In genomic region chr9:127955294-127956015, GRCh38 we compare ENCODE assay signal across 8 cellular contexts. TPM values are rescaled to one million over a fixed set of nuclear protein-coding genes. Genes with fewer than 3 reads are reported as not detected.
A peak's percentile ranks its signal among the peaks of the same experiment; 100 is the strongest.
DNase-seq lines count a peak whose midpoint lies in the region; ATAC-seq and TF ChIP-seq lines count a peak whose summit lies in the region.

No MANE protein-coding gene starts in this region.

- peak overlapping the region; percentile 72 for H2AFZ ChIP-seq in IMR-90 (replicated peaks; ENCODE audit: low read length, poor library complexity)
- H2AFZ ChIP-seq in PC-3 (ENCODE audit: low read length), result peak overlapping the region; percentile 37; the same call in 1 of the 2 replicates

- no peak overlapping the region for H4K8ac ChIP-seq in IMR-90 (ENCODE audit: low read depth in 2 of 2, low read length in 2 of 2)

- BruUV-seq in IMR-90 (replicated peaks; lab: Mats Ljungman, UMichigan) (no TSS peak), PC-3 (replicated peaks; lab: Mats Ljungman, UMichigan) (no TSS peak)

- H3F3A ChIP-seq in PC-3 (ENCODE audit: low read length, unreplicated experiment), result no peaks in the 10 kb centered on the region

- no peaks in the 10 kb centered on the region; the same call in 1 of the 2 replicates for H3K9me3 ChIP-seq in IMR-90 (ENCODE audit: control insufficient read depth, insufficient read depth, low read length)
- H3K9me3 ChIP-seq in PC-3 (ENCODE audit: low read length), result no peaks in the 10 kb centered on the region
- peaks cover 0 to 3% (median 0%) of the 10 kb centered on the region in 11 donors for H3K9me3 ChIP-seq in heart right ventricle
- no peaks in the 10 kb centered on the region for H3K9me3 ChIP-seq in skeletal muscle tissue (ENCODE audit: control insufficient read depth in 3 of 3, low read length in 3 of 3)

- intact Hi-C loops in IMR-90 (cut with micrococcal nuclease) (no loop called here), PC-3 (cut with micrococcal nuclease) (loop anchor here (5.0 kb wide), 1 partner anchor 82 kb away; no protein-coding TSS in a partner anchor), heart right ventricle (cut with DNase I) (loop anchor here in 1 of 10 donors (5.0 kb wide), 1 partner anchor 47 kb away; no protein-coding TSS in a partner anchor)

- no peak overlapping the region for H3K18ac ChIP-seq in IMR-90 (ENCODE audit: low read depth, low read length)

- CTCF ChIA-PET in IMR-90 (lab: Yijun Ruan, JAX), result interaction anchor here (1.1 kb wide), 1 partner anchor 18 kb away, joined by 3 read pairs; the partner anchor contains the start of gene DPM2
- CTCF ChIA-PET in PC-3 (lab: Charles Lee), result interaction anchor here (0.6 to 1.2 kb wide), 3 partner anchors 26 to 162 kb away, joined by 3 to 4 read pairs (median 4); no protein-coding TSS in a partner anchor

- H3K9ac ChIP-seq in IMR-90 (ENCODE audit: low read depth, low read length), result no peak overlapping the region
- H3K9ac ChIP-seq in PC-3 (ENCODE audit: low read length), result peak overlapping the region; percentile 35
- peak overlapping the region; percentile 12 to 82 (median 57) for H3K9ac ChIP-seq in skeletal muscle tissue (ENCODE audit: low read depth in 1 of 3, low read length in 3 of 3)

- H3K79me1 ChIP-seq in IMR-90 (ENCODE audit: low read depth in 1 of 2, low read length in 2 of 2), result peaks cover 7 to 63% of the 10 kb centered on the region in 2 experiments

- H4K20me1 ChIP-seq in IMR-90 (ENCODE audit: insufficient read depth, low read length), result peaks cover 28% of the 10 kb centered on the region
- no peaks in the 10 kb centered on the region for H4K20me1 ChIP-seq in PC-3 (ENCODE audit: low read length)

- H2AK5ac ChIP-seq in IMR-90 (ENCODE audit: low read depth, low read length), result peak overlapping the region; percentile 60; the same call in 1 of the 2 replicates

- no peak overlapping the region for H2BK20ac ChIP-seq in IMR-90 (ENCODE audit: low read depth, low read length)

- no peak overlapping the region; the same call in 1 of the 2 replicates for H3K14ac ChIP-seq in IMR-90 (replicated peaks; ENCODE audit: low read depth, low read length)

- H3K27ac ChIP-seq in IMR-90 (ENCODE audit: insufficient read depth, low read length), result no peak overlapping the region
- peak overlapping the region; percentile 93 for H3K27ac ChIP-seq in PC-3 (ENCODE audit: low read length)
- peak overlapping the region in 9 of 10 donors; percentile 26 to 78 (median 66) for H3K27ac ChIP-seq in heart right ventricle
- peak overlapping the region; percentile 89 for H3K27ac ChIP-seq in skeletal muscle tissue (ENCODE audit: low read depth, low read length)

- H3K27me3 ChIP-seq in IMR-90 (ENCODE audit: control insufficient read depth, insufficient read depth, low read length) (no peaks in the 10 kb centered on the region), PC-3 (ENCODE audit: low read length) (no peaks in the 10 kb centered on the region), heart right ventricle (no peaks in the 10 kb centered on the region), skeletal muscle tissue (ENCODE audit: control insufficient read depth in 3 of 3, insufficient read depth in 3 of 3, low read length in 3 of 3) (no peaks in the 10 kb centered on the region)

- H3K4me1 ChIP-seq in IMR-90 (ENCODE audit: control insufficient read depth, insufficient read depth, low read length) (peaks cover 4% of the 10 kb centered on the region), PC-3 (ENCODE audit: insufficient read depth, low read length) (peaks cover 22% of the 10 kb centered on the region), heart right ventricle (peaks cover 8 to 65% (median 40%) of the 10 kb centered on the region in 9 donors), skeletal muscle tissue (ENCODE audit: control insufficient read depth in 3 of 3, insufficient read depth in 3 of 3, low read length in 3 of 3) (peaks cover 31 to 46% (median 35%) of the 10 kb centered on the region in 3 donors)

- dilution Hi-C loops in IMR-90 (cut with HindIII; ENCODE audit: low sequenced_read_pairs, unreplicated experiment), result no loop called here

- no peak for TF ChIP-seq RAD21 in IMR-90 (IDR thresholded peaks at IDR 0.05; ENCODE audit: low read length)

- no peak overlapping the region; the same call in 1 of the 2 replicates for H3K23ac ChIP-seq in IMR-90 (ENCODE audit: low read depth, low read length)

- in situ Hi-C loops in IMR-90 (cut with MboI; ENCODE audit: low sequenced_read_pairs), result loop anchor here (5.0 kb wide), 1 partner anchor 77 kb away; no protein-coding TSS in a partner anchor

- ATAC-seq in IMR-90 (ENCODE audit: low read depth) (peak; percentile 42), PC-3 (peak; percentile 98), heart right ventricle (peak; percentile 58 to 89 (median 84)), HG03460 (IDR thresholded peaks at IDR 0.05; ENCODE audit: unreplicated experiment) (no peak), HG03039 (IDR thresholded peaks at IDR 0.05; ENCODE audit: unreplicated experiment) (no peak)

- DNase-seq in IMR-90 (peak; percentile 43), PC-3 (peak; percentile 95), heart right ventricle (peak; percentile 38 to 68)
- DNase-seq in activated T-helper 9 cell treated with anti-CD3 and anti-CD28 coated beads, Interleukin-2, amount 50 U/mL, for 16 hours (ENCODE audit: low read depth), result peak; percentile 81

- no peak overlapping the region for H2BK5ac ChIP-seq in IMR-90 (ENCODE audit: low read depth, low read length, poor library complexity, severe bottlenecking)

- H3K56ac ChIP-seq in IMR-90 (ENCODE audit: extremely low read depth, insufficient read depth, low read length), result no peak overlapping the region

- WGBS in IMR-90 (ENCODE audit: extremely low coverage in 2 of 2, insufficient read length in 1 of 2), 2 experiments, result 100% methylated on average over 1 of the region's 12 CpGs; no CpG with 5 or more reads in 1 of the 2 experiments
- 53 to 57% methylated on average over 12 of the region's 12 CpGs for WGBS in heart right ventricle, 2 donors

- POLR2A ChIA-PET in IMR-90 (lab: Charles Lee; ENCODE audit: unreplicated experiment) (no interaction called here), PC-3 (lab: Charles Lee; ENCODE audit: unreplicated experiment) (interaction anchor here (0.6 kb wide), 1 partner anchor 160 kb away, joined by 3 read pairs; no protein-coding TSS in a partner anchor)

- H2BK15ac ChIP-seq in IMR-90 (ENCODE audit: low read depth, low read length), result no peak overlapping the region

- no peak overlapping the region for H3K4ac ChIP-seq in IMR-90 (ENCODE audit: low read depth, low read length)

- H4K5ac ChIP-seq in IMR-90 (ENCODE audit: low read depth, low read length), result no peak overlapping the region

- no peak overlapping the region for H4K91ac ChIP-seq in IMR-90 (ENCODE audit: insufficient read depth, low read depth, low read length)

- H3K4me3 ChIP-seq in IMR-90 (ENCODE audit: insufficient read depth, low read depth, low read length) (no peak overlapping the region), PC-3 (ENCODE audit: low read length) (peak overlapping the region; percentile 44), heart right ventricle (no peak overlapping the region), skeletal muscle tissue (ENCODE audit: low read length in 3 of 3) (peak overlapping the region in 2 of 3 donors; percentile 41 to 56)

- no peak overlapping the region for H2BK120ac ChIP-seq in IMR-90 (ENCODE audit: low read depth, low read length)

- no peak for TF ChIP-seq POLR2A in IMR-90 (IDR thresholded peaks at IDR 0.05; ENCODE audit: low read depth, low read length)

- peaks cover 50% of the 10 kb centered on the region for H3K79me2 ChIP-seq in PC-3 (ENCODE audit: low read length)

- H3K9me1 ChIP-seq in IMR-90 (ENCODE audit: insufficient read depth, low read length), result peaks cover 9% of the 10 kb centered on the region

- TF ChIP-seq CTCF in GM12874 (IDR thresholded peaks at IDR 0.05; ENCODE audit: insufficient read depth, low read depth, low read length), result peak; percentile 59
- TF ChIP-seq CTCF in IMR-90 (conservative IDR thresholded peaks at IDR 0.05; ENCODE audit: low read depth, low read length), result no peak
- TF ChIP-seq CTCF in PC-3 (conservative IDR thresholded peaks at IDR 0.05; ENCODE audit: low read depth, low read length), result peak; percentile 20; the same call in 1 of the 2 replicates
- peak in 8 of 9 donors; percentile 20 to 43 (median 37) for TF ChIP-seq CTCF in heart right ventricle (IDR thresholded peaks at IDR 0.05)

- no peaks in the 10 kb centered on the region for H3K9me2 ChIP-seq in PC-3 (replicated peaks; ENCODE audit: low read length)

- H2AK9ac ChIP-seq in IMR-90 (replicated peaks; ENCODE audit: low read depth, low read length, poor library complexity), result peak overlapping the region; percentile 72

- peaks cover 1% of the 10 kb centered on the region; the same call in 1 of the 2 replicates for H3K36me3 ChIP-seq in IMR-90 (ENCODE audit: control insufficient read depth, insufficient read depth, low read length)
- peaks cover 3% of the 10 kb centered on the region; the same call in 1 of the 2 replicates for H3K36me3 ChIP-seq in PC-3 (ENCODE audit: low read depth, low read length)
- no peaks in the 10 kb centered on the region for H3K36me3 ChIP-seq in heart right ventricle
- H3K36me3 ChIP-seq in skeletal muscle tissue (ENCODE audit: control insufficient read depth in 3 of 3, insufficient read depth in 3 of 3, low read length in 3 of 3), result no peaks in the 10 kb centered on the region

- H3K4me2 ChIP-seq in IMR-90 (ENCODE audit: low read depth, low read length) (no peak overlapping the region), PC-3 (ENCODE audit: low read length) (peak overlapping the region; percentile 80)

RNA-seq across cellular contexts. Expression of gene DPM2, which starts 17.8 kb away (rescaled TPM):
- total RNA-seq in IMR-90 (2012; rRNA removed) (10.8 TPM in 2 replicates), PC-3 (2014; rRNA removed) (32.0 and 33.0 TPM in 2 replicates), heart right ventricle (10 to 100 TPM in 8 of 10 donors, 1 to 10 TPM in 2; 7.2 to 15.4 (median 12.3) TPM), skeletal muscle tissue (7.3 TPM)
- polyA plus RNA-seq in IMR-90 (2012; rRNA removed) (60.6 and 60.9 TPM in 2 replicates), heart right ventricle (10 to 100 TPM; 16.7 to 31.1 TPM)
- polyA plus RNA-seq in IMR-90 (2012; cell fraction: cytosol; rRNA removed), result 40.8 and 52.3 TPM in 2 replicates
- polyA plus RNA-seq in IMR-90 (2012; cell fraction: nucleus; rRNA removed; ENCODE audit: low replicate concordance), result 40.3 and 50.7 TPM in 2 replicates

RNA-seq across cellular contexts. Expression of gene PIP5KL1, which starts 24.9 kb away (rescaled TPM):
- total RNA-seq in IMR-90 (2012; rRNA removed), result 0.28 and 0.36 TPM in 2 replicates
- polyA plus RNA-seq in IMR-90 (2012; rRNA removed), result 2.7 and 3.6 TPM in 2 replicates
- polyA plus RNA-seq in IMR-90 (2012; cell fraction: cytosol; rRNA removed), result 2.5 and 3.4 TPM in 2 replicates
- 22.0 and 36.8 TPM in 2 replicates for polyA plus RNA-seq in IMR-90 (2012; cell fraction: nucleus; rRNA removed; ENCODE audit: low replicate concordance)
- total RNA-seq in PC-3 (2014; rRNA removed), result 5.1 and 5.4 TPM in 2 replicates
- total RNA-seq in heart right ventricle, result under 1 TPM in 7 of 10 donors, not detected in 3; 0.25 to 0.59 (median 0.47) TPM
- polyA plus RNA-seq in heart right ventricle, result under 1 TPM in 1 of 2 donors, not detected in 1; 0.28 TPM
- not detected for total RNA-seq in skeletal muscle tissue

RNA-seq across cellular contexts. Expression of gene EEIG1, which starts 25.3 kb away (rescaled TPM):
- total RNA-seq in IMR-90 (2012; rRNA removed) (1.1 TPM in 2 replicates), PC-3 (2014; rRNA removed) (10.8 and 26.1 TPM in 2 replicates), heart right ventricle (10 to 100 TPM; 11.1 to 33.5 (median 25.1) TPM), skeletal muscle tissue (8.9 TPM)
- polyA plus RNA-seq in IMR-90 (2012; rRNA removed) (17.5 and 23.2 TPM in 2 replicates), heart right ventricle (10 to 100 TPM in 1 of 2 donors, 1 to 10 TPM in 1; 6.7 to 13.0 TPM)
- 10.6 and 14.3 TPM in 2 replicates for polyA plus RNA-seq in IMR-90 (2012; cell fraction: cytosol; rRNA removed)
- polyA plus RNA-seq in IMR-90 (2012; cell fraction: nucleus; rRNA removed; ENCODE audit: low replicate concordance), result 21.3 and 38.9 TPM in 2 replicates

RNA-seq across cellular contexts. Expression of gene ST6GALNAC4, which starts 38.6 kb away (rescaled TPM):
- 11.9 and 12.5 TPM in 2 replicates for total RNA-seq in IMR-90 (2012; rRNA removed)
- polyA plus RNA-seq in IMR-90 (2012; rRNA removed), result 32.9 and 42.2 TPM in 2 replicates
- polyA plus RNA-seq in IMR-90 (2012; cell fraction: cytosol; rRNA removed), result 18.6 and 48.3 TPM in 2 replicates
- polyA plus RNA-seq in IMR-90 (2012; cell fraction: nucleus; rRNA removed; ENCODE audit: low replicate concordance), result 25.4 and 59.2 TPM in 2 replicates
- 26.9 and 27.8 TPM in 2 replicates for total RNA-seq in PC-3 (2014; rRNA removed)
- 10 to 100 TPM; 23.2 to 52.9 (median 33.9) TPM for total RNA-seq in heart right ventricle
- polyA plus RNA-seq in heart right ventricle, result 10 to 100 TPM; 10.8 to 48.6 TPM
- 23.5 TPM for total RNA-seq in skeletal muscle tissue

RNA-seq across cellular contexts. Expression of gene ST6GALNAC6, which starts 56.1 kb away (rescaled TPM):
- 35.3 and 35.7 TPM in 2 replicates for total RNA-seq in IMR-90 (2012; rRNA removed)
- 47.6 and 48.6 TPM in 2 replicates for polyA plus RNA-seq in IMR-90 (2012; rRNA removed)
- 41.6 and 60.0 TPM in 2 replicates for polyA plus RNA-seq in IMR-90 (2012; cell fraction: cytosol; rRNA removed)
- polyA plus RNA-seq in IMR-90 (2012; cell fraction: nucleus; rRNA removed; ENCODE audit: low replicate concordance), result 105 and 190 TPM in 2 replicates
- 8.5 and 14.5 TPM in 2 replicates for total RNA-seq in PC-3 (2014; rRNA removed)
- 10 to 100 TPM; 32.8 to 52.0 (median 44.7) TPM for total RNA-seq in heart right ventricle
- polyA plus RNA-seq in heart right ventricle, result 10 to 100 TPM; 33.0 to 40.5 TPM
- total RNA-seq in skeletal muscle tissue, result 33.9 TPM

Comparison
In these comparisons a context has a peak if more than half of its experiments do, and no peak if none do; other contexts are left out.
1. ATAC-seq: peak in IMR-90 (single experiment), PC-3 (single experiment) and heart right ventricle (8 of 8); none in HG03460 (single experiment) and HG03039 (single experiment).
2. DNase-seq: peak in every context shown above with its lines; median percentile 95 in PC-3; 81 in activated T-helper 9 cell treated with anti-CD3 and anti-CD28 coated beads, Interleukin-2, amount 50 U/mL, for 16 hours; 53 in heart right ventricle; 43 in IMR-90.
3. H3K4me3 ChIP-seq: peak in PC-3 (single experiment) and skeletal muscle tissue (2 of 3); none in IMR-90 (single experiment) and heart right ventricle (0 of 10).